2 cellular contexts compared by ENCODE assay signal in genomic region chr19:7513809-7514642, GRCh38.
TF ChIP-seq lines count a peak whose summit lies in the region.

No MANE protein-coding gene starts in this region.

TF ChIP-seq in H1, 55 proteins besides CTCF, POLR2A, EP300 and RAD21:
- TF ChIP-seq CTBP2 (IDR thresholded peaks at IDR 0.05; ENCODE audit: borderline replicate concordance, insufficient read depth, insufficient read length, low read length) (no peak), SP4 (IDR thresholded peaks at IDR 0.05; ENCODE audit: low read length) (no peak), HDAC6 (IDR thresholded peaks at IDR 0.05; ENCODE audit: low read depth, low read length) (no peak), PHF8 (conservative IDR thresholded peaks at IDR 0.05; ENCODE audit: low read depth, low read length) (no peak), EGR1 (IDR thresholded peaks at IDR 0.05; ENCODE audit: borderline replicate concordance, low read depth, low read length) (no peak), GTF2F1 (IDR thresholded peaks at IDR 0.05; ENCODE audit: borderline replicate concordance, low read depth, low read length) (no peak), ASH2L (IDR thresholded peaks at IDR 0.05; ENCODE audit: low read length) (no peak), HDAC2 (IDR thresholded peaks at IDR 0.05; ENCODE audit: borderline replicate concordance in 1 of 2, low read depth in 2 of 2, low read length in 2 of 2) (no peak), JUN (IDR thresholded peaks at IDR 0.05; ENCODE audit: low read depth, low read length) (no peak)
TF ChIP-seq in H1: peak in this region for 0.

TF ChIP-seq in WTC11, 78 proteins besides CTCF, POLR2A, EP300 and RAD21:
- TF ChIP-seq CDX4 (CRISPR knock-in tag; IDR thresholded peaks at IDR 0.05; ENCODE audit: borderline replicate concordance) (no peak), ZNF263 (CRISPR knock-in tag; IDR thresholded peaks at IDR 0.05; ENCODE audit: low read depth) (no peak), ZSCAN18 (CRISPR knock-in tag; IDR thresholded peaks at IDR 0.05) (no peak), TP53 (CRISPR knock-in tag; IDR thresholded peaks at IDR 0.05) (no peak), USF1 (CRISPR knock-in tag; IDR thresholded peaks at IDR 0.05) (no peak), ESRRA (CRISPR knock-in tag; IDR thresholded peaks at IDR 0.05; ENCODE audit: borderline replicate concordance) (no peak), GTF2I (CRISPR knock-in tag; conservative IDR thresholded peaks at IDR 0.05) (no peak), ZNF138 (CRISPR knock-in tag; conservative IDR thresholded peaks at IDR 0.05) (no peak), CBFB (CRISPR knock-in tag; IDR thresholded peaks at IDR 0.05; ENCODE audit: low read depth) (no peak), NFYB (CRISPR knock-in tag; conservative IDR thresholded peaks at IDR 0.05; ENCODE audit: low read depth) (no peak), SOX15 (CRISPR knock-in tag; IDR thresholded peaks at IDR 0.05) (no peak), CREB1 (CRISPR knock-in tag; IDR thresholded peaks at IDR 0.05) (no peak), SP1 (CRISPR knock-in tag; conservative IDR thresholded peaks at IDR 0.05) (no peak), ATF1 (CRISPR knock-in tag; IDR thresholded peaks at IDR 0.05) (no peak), ATF2 (CRISPR knock-in tag; IDR thresholded peaks at IDR 0.05; ENCODE audit: borderline replicate concordance, low read depth) (no peak), FOXP4 (CRISPR knock-in tag; IDR thresholded peaks at IDR 0.05) (no peak)
TF ChIP-seq in WTC11: peak in this region for 0.
